In the genomic region with DNA sequence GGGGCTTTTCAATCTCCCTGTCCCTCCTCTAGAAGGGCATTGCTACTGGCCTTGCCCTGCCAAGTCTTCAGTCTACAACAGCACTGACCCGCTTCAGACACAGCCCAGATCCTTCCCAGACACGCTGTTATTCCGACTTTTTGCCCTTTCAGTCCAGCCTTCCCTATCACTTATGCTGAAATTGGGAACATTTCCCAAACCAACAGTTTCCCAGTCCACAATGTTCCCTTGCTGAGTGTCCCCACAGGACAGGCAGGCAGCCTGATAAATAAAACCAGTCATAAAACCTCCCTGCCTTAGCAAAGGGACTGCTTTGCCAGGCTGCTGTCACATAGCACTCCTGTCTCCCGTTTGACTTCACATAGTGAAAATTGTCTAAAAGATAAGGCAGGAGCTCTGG, we compare ENCODE assay signal across 2 cellular contexts.
TF ChIP-seq lines count a peak whose summit lies in the region.

No MANE protein-coding gene starts in this region.

TF ChIP-seq in liver, 16 proteins besides CTCF, POLR2A, EP300 and RAD21:
- TF ChIP-seq ZBTB33 (IDR thresholded peaks at IDR 0.05) (no peak), JUND (IDR thresholded peaks at IDR 0.05) (no peak), MAX (IDR thresholded peaks at IDR 0.05) (no peak), HNF4A (conservative IDR thresholded peaks at IDR 0.05) (no peak), HNF4G (IDR thresholded peaks at IDR 0.05) (no peak), SP1 (IDR thresholded peaks at IDR 0.05) (peak; percentile 22), NR2F2 (IDR thresholded peaks at IDR 0.05) (peak; percentile 74), TAF1 (conservative IDR thresholded peaks at IDR 0.05) (no peak), FOXA2 (IDR thresholded peaks at IDR 0.05) (no peak), YY1 (IDR thresholded peaks at IDR 0.05) (no peak)
- TF ChIP-seq, protein P1, sequence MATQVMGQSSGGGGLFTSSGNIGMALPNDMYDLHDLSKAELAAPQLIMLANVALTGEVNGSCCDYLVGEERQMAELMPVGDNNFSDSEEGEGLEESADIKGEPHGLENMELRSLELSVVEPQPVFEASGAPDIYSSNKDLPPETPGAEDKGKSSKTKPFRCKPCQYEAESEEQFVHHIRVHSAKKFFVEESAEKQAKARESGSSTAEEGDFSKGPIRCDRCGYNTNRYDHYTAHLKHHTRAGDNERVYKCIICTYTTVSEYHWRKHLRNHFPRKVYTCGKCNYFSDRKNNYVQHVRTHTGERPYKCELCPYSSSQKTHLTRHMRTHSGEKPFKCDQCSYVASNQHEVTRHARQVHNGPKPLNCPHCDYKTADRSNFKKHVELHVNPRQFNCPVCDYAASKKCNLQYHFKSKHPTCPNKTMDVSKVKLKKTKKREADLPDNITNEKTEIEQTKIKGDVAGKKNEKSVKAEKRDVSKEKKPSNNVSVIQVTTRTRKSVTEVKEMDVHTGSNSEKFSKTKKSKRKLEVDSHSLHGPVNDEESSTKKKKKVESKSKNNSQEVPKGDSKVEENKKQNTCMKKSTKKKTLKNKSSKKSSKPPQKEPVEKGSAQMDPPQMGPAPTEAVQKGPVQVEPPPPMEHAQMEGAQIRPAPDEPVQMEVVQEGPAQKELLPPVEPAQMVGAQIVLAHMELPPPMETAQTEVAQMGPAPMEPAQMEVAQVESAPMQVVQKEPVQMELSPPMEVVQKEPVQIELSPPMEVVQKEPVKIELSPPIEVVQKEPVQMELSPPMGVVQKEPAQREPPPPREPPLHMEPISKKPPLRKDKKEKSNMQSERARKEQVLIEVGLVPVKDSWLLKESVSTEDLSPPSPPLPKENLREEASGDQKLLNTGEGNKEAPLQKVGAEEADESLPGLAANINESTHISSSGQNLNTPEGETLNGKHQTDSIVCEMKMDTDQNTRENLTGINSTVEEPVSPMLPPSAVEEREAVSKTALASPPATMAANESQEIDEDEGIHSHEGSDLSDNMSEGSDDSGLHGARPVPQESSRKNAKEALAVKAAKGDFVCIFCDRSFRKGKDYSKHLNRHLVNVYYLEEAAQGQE (IDR thresholded peaks at IDR 0.05) = no peak
- TF ChIP-seq, protein P2, sequence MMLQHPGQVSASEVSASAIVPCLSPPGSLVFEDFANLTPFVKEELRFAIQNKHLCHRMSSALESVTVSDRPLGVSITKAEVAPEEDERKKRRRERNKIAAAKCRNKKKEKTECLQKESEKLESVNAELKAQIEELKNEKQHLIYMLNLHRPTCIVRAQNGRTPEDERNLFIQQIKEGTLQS (IDR thresholded peaks at IDR 0.05) = no peak
TF ChIP-seq in liver: peak in this region for 2.

TF ChIP-seq in HepG2, 621 proteins besides CTCF, POLR2A, EP300 and RAD21:
- TF ChIP-seq, protein P3, sequence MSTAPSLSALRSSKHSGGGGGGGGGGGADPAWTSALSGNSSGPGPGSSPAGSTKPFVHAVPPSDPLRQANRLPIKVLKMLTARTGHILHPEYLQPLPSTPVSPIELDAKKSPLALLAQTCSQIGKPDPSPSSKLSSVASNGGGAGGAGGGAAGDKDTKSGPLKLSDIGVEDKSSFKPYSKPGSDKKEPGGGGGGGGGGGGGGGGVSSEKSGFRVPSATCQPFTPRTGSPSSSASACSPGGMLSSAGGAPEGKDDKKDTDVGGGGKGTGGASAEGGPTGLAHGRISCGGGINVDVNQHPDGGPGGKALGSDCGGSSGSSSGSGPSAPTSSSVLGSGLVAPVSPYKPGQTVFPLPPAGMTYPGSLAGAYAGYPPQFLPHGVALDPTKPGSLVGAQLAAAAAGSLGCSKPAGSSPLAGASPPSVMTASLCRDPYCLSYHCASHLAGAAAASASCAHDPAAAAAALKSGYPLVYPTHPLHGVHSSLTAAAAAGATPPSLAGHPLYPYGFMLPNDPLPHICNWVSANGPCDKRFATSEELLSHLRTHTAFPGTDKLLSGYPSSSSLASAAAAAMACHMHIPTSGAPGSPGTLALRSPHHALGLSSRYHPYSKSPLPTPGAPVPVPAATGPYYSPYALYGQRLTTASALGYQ (CRISPR knock-in tag; IDR thresholded peaks at IDR 0.05) = no peak
- TF ChIP-seq ZNF724P (CRISPR knock-in tag; IDR thresholded peaks at IDR 0.05; ENCODE audit: borderline replicate concordance) (no peak), PRPF4 (IDR thresholded peaks at IDR 0.05; ENCODE audit: low read depth, low read length, poor library complexity, severe bottlenecking) (no peak), ZMYM3 (CRISPR knock-in tag; IDR thresholded peaks at IDR 0.05) (no peak), HBP1 (CRISPR knock-in tag; IDR thresholded peaks at IDR 0.05; ENCODE audit: low read depth) (no peak), MYC (CRISPR knock-in tag; IDR thresholded peaks at IDR 0.05; ENCODE audit: borderline replicate concordance) (no peak), ZNF124 (CRISPR knock-in tag; IDR thresholded peaks at IDR 0.05) (no peak), ZNF234 (CRISPR knock-in tag; conservative IDR thresholded peaks at IDR 0.05) (no peak), ZNF7 (CRISPR knock-in tag; IDR thresholded peaks at IDR 0.05) (no peak), CEBPG (CRISPR knock-in tag; IDR thresholded peaks at IDR 0.05) (no peak), FOXJ3 (CRISPR knock-in tag; IDR thresholded peaks at IDR 0.05; ENCODE audit: borderline replicate concordance) (no peak)
